ENCODE assay signal across 20 cellular contexts in genomic region chr14:43003845-43004244, GRCh38.
DNase-seq lines count a peak whose midpoint lies in the region; ATAC-seq and TF ChIP-seq lines count a peak whose summit lies in the region.
"Had no signal": no experiment of that assay in that cellular context is flagged by ENCODE, and none has a peak within 500 bp of the region (broad histone marks: within the 10 kb centered on the region; RNA-seq: fewer than 3 reads in every experiment).

No MANE protein-coding gene starts in this region.

- ATAC-seq in GM21390 (IDR thresholded peaks at IDR 0.05; ENCODE audit: unreplicated experiment) = no peak
- ATAC-seq: GM12878; natural killer cell treated with Interleukin-12 subunit alpha and Interleukin-12 subunit beta and Interleukin-15 and Interleukin-18, amount 100 ng/mL, for 72 hours; WTC11 had no signal

- H3K4me3 ChIP-seq in NB4 (ENCODE audit: low read depth, low read length) (no peak overlapping the region), choroid plexus epithelial cell (ENCODE audit: low read depth, low read length) (no peak overlapping the region)
- H3K4me3 ChIP-seq: GM12878, uterus had no signal

- H3K27me3 Mint-ChIP-seq in mesothelial cell of epicardium (ENCODE audit: low read depth) = no peaks in the 10 kb centered on the region
- H3K27me3 Mint-ChIP-seq in osteocyte (ENCODE audit: unreplicated experiment) = no peaks in the 10 kb centered on the region
- H3K27me3 Mint-ChIP-seq: dendritic cell treated with granulocyte-macrophage colony-stimulating factor and Interleukin-4, amounts not matched to agents 40 ng/mL and 50 ng/mL, for 4 days; natural killer cell treated with Interleukin-12 subunit alpha and Interleukin-12 subunit beta and Interleukin-15 and Interleukin-18, amount 100 ng/mL, for 72 hours had no signal

- peaks cover 79% of the 10 kb centered on the region for H3K9me3 Mint-ChIP-seq in mesothelial cell of epicardium
- peaks cover 42% of the 10 kb centered on the region for H3K9me3 Mint-ChIP-seq in osteocyte (ENCODE audit: unreplicated experiment)

- H3K4me1 Mint-ChIP-seq in mesothelial cell of epicardium (no peaks in the 10 kb centered on the region), osteocyte (ENCODE audit: unreplicated experiment) (no peaks in the 10 kb centered on the region)
- H3K4me1 Mint-ChIP-seq: WTC11 had no signal

- H3K36me3 Mint-ChIP-seq in mesothelial cell of epicardium (peaks cover 5% of the 10 kb centered on the region), osteocyte (ENCODE audit: unreplicated experiment) (no peaks in the 10 kb centered on the region)

- DNase-seq in NCI-H1436 (lab: John Stamatoyannopoulos, UW) (peak; percentile 40), NCI-H1436 treated with DMSO at 0.1 percent for 48 hours (lab: John Stamatoyannopoulos, UW) (no peak), NB4 (ENCODE audit: low read depth) (peak; percentile 3), choroid plexus epithelial cell (ENCODE audit: low read depth) (peak; percentile 25), iris pigment epithelial cell (ENCODE audit: low read depth) (peak; percentile 17), mesothelial cell of epicardium (ENCODE audit: low spot score in 2 of 2, unreplicated experiment in 2 of 2) (no peak), osteocyte (ENCODE audit: extremely low spot score, unreplicated experiment) (no peak)
- DNase-seq: activated CD4-positive, alpha-beta T cell treated with anti-CD3 and anti-CD28 coated beads, Interleukin-2, amount 50 U/mL, for 48 hours; activated gamma-delta T cell; glutamatergic neuron; midbrain; NCI-H146; NCI-H226; SK-N-SH; uterus had no signal

- no peak for TF ChIP-seq POLR2A in NB4 (IDR thresholded peaks at IDR 0.05; ENCODE audit: extremely low read depth, insufficient read length)

- no peak overlapping the region for H3K27ac Mint-ChIP-seq in mesothelial cell of epicardium
- no peak overlapping the region for H3K27ac Mint-ChIP-seq in osteocyte (ENCODE audit: unreplicated experiment)
- H3K27ac Mint-ChIP-seq: dendritic cell treated with granulocyte-macrophage colony-stimulating factor and Interleukin-4, amounts not matched to agents 40 ng/mL and 50 ng/mL, for 4 days; natural killer cell treated with Interleukin-12 subunit alpha and Interleukin-12 subunit beta and Interleukin-15 and Interleukin-18, amount 100 ng/mL, for 72 hours; WTC11 had no signal

- no peak overlapping the region for H3K4me3 Mint-ChIP-seq in mesothelial cell of epicardium
- no peak overlapping the region for H3K4me3 Mint-ChIP-seq in osteocyte (ENCODE audit: unreplicated experiment)
- H3K4me3 Mint-ChIP-seq: dendritic cell treated with granulocyte-macrophage colony-stimulating factor and Interleukin-4, amounts not matched to agents 40 ng/mL and 50 ng/mL, for 4 days; natural killer cell treated with Interleukin-12 subunit alpha and Interleukin-12 subunit beta and Interleukin-15 and Interleukin-18, amount 100 ng/mL, for 72 hours; WTC11 had no signal

- no peak for TF ChIP-seq CTCF in NB4 (IDR thresholded peaks at IDR 0.05; ENCODE audit: low read depth, low read length)
- no peak for TF ChIP-seq CTCF in choroid plexus epithelial cell (conservative IDR thresholded peaks at IDR 0.05; ENCODE audit: low read depth, low read length)
- TF ChIP-seq CTCF in mesothelial cell of epicardium (IDR thresholded peaks at IDR 0.05; ENCODE audit: unreplicated experiment) = no peak
- no peak for TF ChIP-seq CTCF in osteocyte (IDR thresholded peaks at IDR 0.05)

Comparison
In these comparisons a context has a peak if more than half of its experiments do, and no peak if none do; other contexts are left out.
1. DNase-seq: peak in NCI-H1436 (single experiment), NB4 (single experiment), choroid plexus epithelial cell (single experiment) and iris pigment epithelial cell (single experiment); none in NCI-H1436 treated with DMSO at 0.1 percent for 48 hours (single experiment), mesothelial cell of epicardium (0 of 2) and osteocyte (single experiment).